Comparison of ENCODE assay signal across 27 cellular contexts in genomic region chr1:41953291-41953690, GRCh38.
"Had no signal": no experiment of that assay in that cellular context is flagged by ENCODE, and none has a peak within 500 bp of the region (broad histone marks: within the 10 kb centered on the region; RNA-seq: fewer than 3 reads in every experiment).

No MANE protein-coding gene starts in this region.

- H3K79me2 ChIP-seq: hepatocyte had no signal

- H3K27ac Mint-ChIP-seq: naive thymus-derived CD8-positive, alpha-beta T cell; stimulated activated effector memory CD8-positive, alpha-beta T cell treated with anti-CD3 and anti-CD28 coated beads, Interleukin-12 subunit alpha, Interleukin-12 subunit beta, amount 100 ng/mL, for 72 hours had no signal

- H3K36me3 Mint-ChIP-seq: stimulated activated effector memory CD8-positive, alpha-beta T cell treated with anti-CD3 and anti-CD28 coated beads, Interleukin-12 subunit alpha, Interleukin-12 subunit beta, amount 100 ng/mL, for 72 hours had no signal

- H3K9me3 ChIP-seq: gastrocnemius medialis, neutrophil, pancreas, right atrium auricular region, stomach, thyroid gland, vagina had no signal

- H3K27ac ChIP-seq: dorsolateral prefrontal cortex, epithelial cell of prostate, gastrocnemius medialis, heart left ventricle, hepatocyte, left lung, neutrophil, pancreas, right atrium auricular region, stomach, thyroid gland, vagina had no signal

- ATAC-seq: esophagus mucosa; gastrocnemius medialis; heart left ventricle; left cardiac atrium; left lung; naive thymus-derived CD8-positive, alpha-beta T cell; pancreas; sciatic nerve; stimulated activated effector memory CD8-positive, alpha-beta T cell treated with anti-CD3 and anti-CD28 coated beads, Interleukin-12 subunit alpha, Interleukin-12 subunit beta, amount 100 ng/mL, for 72 hours had no signal

- H3K4me3 Mint-ChIP-seq: naive thymus-derived CD8-positive, alpha-beta T cell; neural crest cell; stimulated activated effector memory CD8-positive, alpha-beta T cell treated with anti-CD3 and anti-CD28 coated beads, Interleukin-12 subunit alpha, Interleukin-12 subunit beta, amount 100 ng/mL, for 72 hours had no signal

- H3K27me3 ChIP-seq: dorsolateral prefrontal cortex, gastrocnemius medialis, heart left ventricle, hepatocyte, left lung, neutrophil, pancreas, right atrium auricular region, stomach, thyroid gland, vagina had no signal

- H2AFZ ChIP-seq: hepatocyte had no signal

- H3K4me1 ChIP-seq: left lung, thyroid gland, vagina had no signal

- FAIRE-seq: colon, pancreas had no signal

- H3K27me3 Mint-ChIP-seq: naive thymus-derived CD8-positive, alpha-beta T cell had no signal

- H3K4me2 ChIP-seq: hepatocyte, smooth muscle cell had no signal

- DNase-seq: dorsolateral prefrontal cortex; effector CD4-positive, alpha-beta T cell; foreskin fibroblast; gastrocnemius medialis; heart left ventricle; left cardiac atrium; left lung; naive thymus-derived CD8-positive, alpha-beta T cell; pancreas; stimulated activated CD4-positive, alpha-beta T cell treated with anti-CD3 and anti-CD28 coated beads, Interleukin-12 subunit alpha, Interleukin-12 subunit beta, amount 100 ng/mL, for 4 hours; stimulated activated CD4-positive, alpha-beta T cell treated with anti-CD3 and anti-CD28 coated beads, Interleukin-1b, Interleukin-23, amount 100 ng/mL, for 48 hours; stimulated activated CD4-positive, alpha-beta T cell treated with anti-CD3 and anti-CD28 coated beads, Interleukin-4, amount 100 ng/mL, for 24 hours; stimulated activated naive CD4-positive, alpha-beta T cell treated with Interleukin-2 at 50 U/mL for 16 hours; stomach; thyroid gland; trophoblast cell had no signal

- H3K4me3 ChIP-seq: dorsolateral prefrontal cortex, gastrocnemius medialis, heart left ventricle, hepatocyte, left lung, pancreas, right atrium auricular region, smooth muscle cell, stomach, thyroid gland, vagina had no signal

- H3K36me3 ChIP-seq: gastrocnemius medialis, heart left ventricle, left lung, neutrophil, pancreas, right atrium auricular region, stomach, thyroid gland, vagina had no signal
